In the genomic region with DNA sequence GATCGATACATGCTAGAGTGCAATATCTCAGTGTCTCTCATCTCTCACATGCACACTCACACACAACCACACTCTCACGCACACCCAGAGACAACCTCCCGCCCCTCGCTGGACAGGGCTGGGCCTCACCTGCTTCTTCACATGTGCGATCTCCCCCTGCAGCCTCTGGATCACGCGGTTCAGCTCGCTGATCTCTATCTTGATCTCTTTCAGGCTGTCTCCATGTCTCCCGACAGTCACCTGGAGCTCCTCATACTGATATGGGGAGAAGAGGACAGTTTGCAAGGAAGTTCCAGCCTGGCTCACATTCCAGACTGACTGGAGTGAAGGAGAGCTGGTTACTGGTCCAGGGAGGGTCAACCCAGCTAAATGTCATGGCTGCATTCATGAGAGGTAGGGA, we compare ENCODE assay signal across 30 cellular contexts. TPM values are rescaled to one million over a fixed set of nuclear protein-coding genes. Genes with fewer than 3 reads are reported as not detected.
DNase-seq lines count a peak whose midpoint lies in the region; FAIRE-seq and TF ChIP-seq lines count a peak whose summit lies in the region.
"Had no signal": no experiment of that assay in that cellular context is flagged by ENCODE, and none has a peak within 500 bp of the region (broad histone marks: within the 10 kb centered on the region; RNA-seq: fewer than 3 reads in every experiment).

No MANE protein-coding gene starts in this region.

- no peak overlapping the region for H3K23ac ChIP-seq in H1 (ENCODE audit: insufficient read length)

- H4K20me1 ChIP-seq in H1 (replicated peaks in 1 of 2; ENCODE audit: control insufficient read depth in 1 of 2, insufficient read depth in 2 of 2, low read length in 2 of 2) (no peaks in the 10 kb centered on the region), hepatocyte (ENCODE audit: insufficient read depth, poor library complexity, severe bottlenecking) (no peaks in the 10 kb centered on the region)

- no peak overlapping the region for H4K5ac ChIP-seq in H1 (ENCODE audit: insufficient read length, low read depth, low read length)

- H3K9me3 ChIP-seq in CD4-positive, alpha-beta memory T cell (ENCODE audit: control insufficient read depth in 1 of 2, low read length in 2 of 2) = no peaks in the 10 kb centered on the region
- peaks cover 0 to 6% of the 10 kb centered on the region in 2 experiments; a peak in 1 of 4 replicates for H3K9me3 ChIP-seq in H1 (ENCODE audit: insufficient read depth in 2 of 2, low read depth in 1 of 2, low read length in 1 of 2)
- no peaks in the 10 kb centered on the region for H3K9me3 ChIP-seq in hepatocyte (ENCODE audit: low read depth)
- H3K9me3 ChIP-seq: esophagus squamous epithelium, heart right ventricle, right atrium auricular region, SJCRH30, tibial artery had no signal

- POLR2A ChIA-PET in CD4-positive, alpha-beta memory T cell (lab: Charles Lee; ENCODE audit: partially characterized antibody) = interaction anchor here (1.9 kb wide), 1 partner anchor 62 kb away, joined by 5 read pairs; no protein-coding TSS in a partner anchor
- POLR2A ChIA-PET in H1 (lab: Charles Lee; ENCODE audit: partially characterized antibody) = no interaction called here

- H2BK15ac ChIP-seq in H1 (ENCODE audit: low read length) = no peak overlapping the region

- no peaks in the 10 kb centered on the region for H3K79me1 ChIP-seq in H1 (ENCODE audit: low read depth, low read length)

- no peak overlapping the region for H2BK120ac ChIP-seq in H1 (replicated peaks; ENCODE audit: low read depth, low read length)

- no peak overlapping the region for H3K56ac ChIP-seq in H1 (replicated peaks; ENCODE audit: insufficient read length, low read depth, low read length)

- TF ChIP-seq CTCF in H1 (IDR thresholded peaks at IDR 0.05; ENCODE audit: control extremely low read depth in 1 of 3, insufficient read depth in 1 of 3, low read depth in 1 of 3, low read length in 3 of 3) (no peak), hepatocyte (IDR thresholded peaks at IDR 0.05; ENCODE audit: poor library complexity) (no peak)

- H3K18ac ChIP-seq in H1 (ENCODE audit: extremely low read depth, low read length) = no peak overlapping the region

- no peak overlapping the region for H3K4ac ChIP-seq in H1 (replicated peaks; ENCODE audit: insufficient read length, low read depth, low read length)

- H3K4me2 ChIP-seq in H1 (ENCODE audit: insufficient read depth in 1 of 2, low read depth in 2 of 2, low read length in 2 of 2) (no peak overlapping the region), hepatocyte (no peak overlapping the region)
- H3K4me2 ChIP-seq: neural progenitor cell had no signal

- no peak overlapping the region for H2BK20ac ChIP-seq in H1 (ENCODE audit: low read length)

- no peaks in the 10 kb centered on the region for H3K9me2 ChIP-seq in hepatocyte (replicated peaks; ENCODE audit: insufficient read depth)

- peak overlapping the region; percentile 9 for H4K91ac ChIP-seq in H1 (replicated peaks; ENCODE audit: insufficient read length, low read length)

- peaks cover 3% of the 10 kb centered on the region for H3K9me3 Mint-ChIP-seq in T-helper 2 cell treated with Interferon-gamma antibody and Interleukin-4, amounts not matched to agents 5 μg/mL and 100 μg/mL, for 36 hours
- H3K9me3 Mint-ChIP-seq in CD4-positive, alpha-beta memory T cell = peaks cover 0 to 5% (median 3%) of the 10 kb centered on the region in 8 donors
- H3K9me3 Mint-ChIP-seq: activated T-cell treated with anti-CD3 and anti-CD28 coated beads, Interleukin-2, amount 50 U/mL, for 24 hours had no signal

- H3K27ac ChIP-seq in CD4-positive, alpha-beta memory T cell (ENCODE audit: low read depth, low read length) = no peak overlapping the region
- no peak overlapping the region for H3K27ac ChIP-seq in H1 (ENCODE audit: low read depth, low read length)
- H3K27ac ChIP-seq in hepatocyte = no peak overlapping the region
- H3K27ac ChIP-seq: 22Rv1, esophagus squamous epithelium, GM23248, heart right ventricle, neural progenitor cell, right atrium auricular region, SJCRH30, tibial artery had no signal

- H2AK5ac ChIP-seq in H1 (ENCODE audit: low read depth, low read length) = no peak overlapping the region

- no peak overlapping the region for H3K4me3 ChIP-seq in CD4-positive, alpha-beta memory T cell (ENCODE audit: low read length in 2 of 2)
- H3K4me3 ChIP-seq in H1 (ENCODE audit: extremely low read depth in 1 of 4, insufficient read depth in 2 of 4, low read depth in 3 of 4, low read length in 4 of 4) (no peak overlapping the region), hepatocyte (no peak overlapping the region)
- H3K4me3 ChIP-seq: esophagus squamous epithelium, GM23248, heart right ventricle, neural progenitor cell, right atrium auricular region, SJCRH30, tibial artery had no signal

- no peak for FAIRE-seq in H1 (lab: Jason Lieb, UNC)
- FAIRE-seq: bronchial epithelial cell, RCC 7860 had no signal

- H4K8ac ChIP-seq in H1 (ENCODE audit: extremely low read depth, insufficient read depth, low read length) = no peak overlapping the region

- no peak overlapping the region for H2BK12ac ChIP-seq in H1 (ENCODE audit: low read depth, low read length)

- no peaks in the 10 kb centered on the region for H3K27me3 ChIP-seq in CD4-positive, alpha-beta memory T cell (ENCODE audit: insufficient read depth, low read length)
- H3K27me3 ChIP-seq in H1 (replicated peaks in 1 of 4; ENCODE audit: control insufficient read depth in 3 of 4, extremely low read depth in 1 of 4, insufficient read depth in 3 of 4, low read length in 3 of 4) (peaks cover 0 to 3% (median 0%) of the 10 kb centered on the region in 4 experiments; a peak in 1 of 7 replicates), hepatocyte (peaks cover 4% of the 10 kb centered on the region)
- H3K27me3 ChIP-seq: neural progenitor cell, right atrium auricular region had no signal

- intact Hi-C loops in CD4-positive, alpha-beta memory T cell (cut with micrococcal nuclease) = loop anchor here (5.0 kb wide), 1 partner anchor 45 kb away; no protein-coding TSS in a partner anchor

- H3K79me2 ChIP-seq in H1 (ENCODE audit: control insufficient read depth in 1 of 2, insufficient read depth in 2 of 2, low read length in 2 of 2) = no peaks in the 10 kb centered on the region
- H3K79me2 ChIP-seq in hepatocyte = no peaks in the 10 kb centered on the region

- H2AFZ ChIP-seq in H1 (ENCODE audit: low read length) (no peak overlapping the region), hepatocyte (no peak overlapping the region)
- H2AFZ ChIP-seq: GM23248, neural progenitor cell had no signal

- peaks cover 10% of the 10 kb centered on the region for H3K27me3 Mint-ChIP-seq in T-helper 2 cell treated with Interferon-gamma antibody and Interleukin-4, amounts not matched to agents 5 μg/mL and 100 μg/mL, for 36 hours (ENCODE audit: low read depth)
- peaks cover 0 to 4% of the 10 kb centered on the region in 2 donors for H3K27me3 Mint-ChIP-seq in CD4-positive, alpha-beta memory T cell
- H3K27me3 Mint-ChIP-seq: activated T-cell treated with anti-CD3 and anti-CD28 coated beads, Interleukin-2, amount 50 U/mL, for 24 hours had no signal

- no peak overlapping the region for H2BK5ac ChIP-seq in H1 (ENCODE audit: low read depth, low read length)

- H3K36me3 ChIP-seq in CD4-positive, alpha-beta memory T cell (ENCODE audit: insufficient read depth, low read length) = no peaks in the 10 kb centered on the region
- H3K36me3 ChIP-seq in H1 (ENCODE audit: control insufficient read depth in 2 of 4, insufficient read depth in 4 of 4, low read length in 3 of 4) (no peaks in the 10 kb centered on the region), hepatocyte (replicated peaks; ENCODE audit: insufficient read depth, low read depth) (no peaks in the 10 kb centered on the region)
- H3K36me3 ChIP-seq: esophagus squamous epithelium, heart right ventricle, neural progenitor cell, right atrium auricular region, SJCRH30, tibial artery had no signal

- CTCF ChIA-PET in CD4-positive, alpha-beta memory T cell (lab: Charles Lee; ENCODE audit: partially characterized antibody) = interaction anchor here (1.6 to 2.5 kb wide), 2 partner anchors 14 to 37 kb away, joined by 4 to 9 read pairs; no protein-coding TSS in a partner anchor
- CTCF ChIA-PET in H1 (lab: Charles Lee; ENCODE audit: partially characterized antibody) = interaction anchor here (0.5 to 2.2 kb wide), 20 partner anchors 18 to 407 kb away, joined by 3 to 8 read pairs (median 4); no protein-coding TSS in a partner anchor

- no peaks in the 10 kb centered on the region for H3K23me2 ChIP-seq in H1 (ENCODE audit: low read depth, low read length)

- peaks cover 3% of the 10 kb centered on the region for H3K36me3 Mint-ChIP-seq in T-helper 2 cell treated with Interferon-gamma antibody and Interleukin-4, amounts not matched to agents 5 μg/mL and 100 μg/mL, for 36 hours (ENCODE audit: low read depth)
- peaks cover 4 to 7% of the 10 kb centered on the region in 2 donors for H3K36me3 Mint-ChIP-seq in CD4-positive, alpha-beta memory T cell
- H3K36me3 Mint-ChIP-seq: neural progenitor cell had no signal

- peaks cover 62% of the 10 kb centered on the region for H3K4me1 ChIP-seq in CD4-positive, alpha-beta memory T cell (ENCODE audit: insufficient read depth, low read length)
- H3K4me1 ChIP-seq in H1 (replicated peaks in 1 of 4; ENCODE audit: control insufficient read depth in 3 of 4, insufficient read depth in 4 of 4, low read length in 3 of 4) (no peaks in the 10 kb centered on the region), hepatocyte (ENCODE audit: insufficient read depth) (peaks cover 4% of the 10 kb centered on the region)
- H3K4me1 ChIP-seq: heart right ventricle, right atrium auricular region, SJCRH30 had no signal

- no peak overlapping the region for H3K4me3 Mint-ChIP-seq in T-helper 2 cell treated with Interferon-gamma antibody and Interleukin-4, amounts not matched to agents 5 μg/mL and 100 μg/mL, for 36 hours
- peak overlapping the region in 1 of 8 donors; percentile 39 for H3K4me3 Mint-ChIP-seq in CD4-positive, alpha-beta memory T cell
- H3K4me3 Mint-ChIP-seq: activated T-cell treated with anti-CD3 and anti-CD28 coated beads, Interleukin-2, amount 50 U/mL, for 24 hours; neural progenitor cell had no signal

- H3K4me1 Mint-ChIP-seq in T-helper 2 cell treated with Interferon-gamma antibody and Interleukin-4, amounts not matched to agents 5 μg/mL and 100 μg/mL, for 36 hours (ENCODE audit: low read depth) = peaks cover 45% of the 10 kb centered on the region
- peaks cover 30 to 69% (median 44%) of the 10 kb centered on the region in 4 donors for H3K4me1 Mint-ChIP-seq in CD4-positive, alpha-beta memory T cell
- H3K4me1 Mint-ChIP-seq: neural progenitor cell had no signal

- no peak for TF ChIP-seq RAD21 in H1 (IDR thresholded peaks at IDR 0.05 in 1 of 2, conservative IDR thresholded peaks at IDR 0.05 in 1 of 2; ENCODE audit: low read depth in 2 of 2, low read length in 2 of 2)

- no peak for TF ChIP-seq EP300 in H1 (IDR thresholded peaks at IDR 0.05; ENCODE audit: borderline replicate concordance in 1 of 2, low read depth in 2 of 2, low read length in 2 of 2)

- 89% methylated on average over 9 of the region's 9 CpGs; no CpG with 5 or more reads in 1 of the 2 experiments for WGBS in H1 (ENCODE audit: extremely low coverage in 1 of 2, insufficient coverage in 1 of 2, insufficient read length in 1 of 2, insufficient replicate concordance in 2 of 2, low coverage in 1 of 2, low lambda C conversion rate in 2 of 2, missing lambda C conversion rate in 1 of 2), 2 experiments
- 89% methylated on average over 9 of the region's 9 CpGs for WGBS in hepatocyte (ENCODE audit: low lambda C conversion rate, missing lambda C conversion rate)

- no peak overlapping the region for H3K9ac ChIP-seq in H1 (replicated peaks in 1 of 4; ENCODE audit: extremely low read depth in 1 of 4, low read depth in 3 of 4, low read length in 3 of 4)
- H3K9ac ChIP-seq: GM23248, neural progenitor cell had no signal

- peak overlapping the region; percentile 50 for H3K27ac Mint-ChIP-seq in T-helper 2 cell treated with Interferon-gamma antibody and Interleukin-4, amounts not matched to agents 5 μg/mL and 100 μg/mL, for 36 hours
- H3K27ac Mint-ChIP-seq in CD4-positive, alpha-beta memory T cell = peak overlapping the region in 5 of 7 donors; percentile 81 to 100 (median 99)
- H3K27ac Mint-ChIP-seq: activated T-cell treated with anti-CD3 and anti-CD28 coated beads, Interleukin-2, amount 50 U/mL, for 24 hours; neural progenitor cell had no signal

- TF ChIP-seq POLR2A in H1 (IDR thresholded peaks at IDR 0.05; ENCODE audit: control extremely low read depth in 1 of 2, low read depth in 2 of 2, low read length in 2 of 2) = no peak

- DNase-seq in T-helper 2 cell treated with Interferon-gamma antibody and Interleukin-4, amounts not matched to agents 5 μg/mL and 100 μg/mL, for 36 hours (ENCODE audit: low spot score) = no peak
- DNase-seq in T-helper 2 cell (no peak), H1 (ENCODE audit: low read depth in 1 of 2, low spot score in 2 of 2) (peak in 1 of 2 experiments; percentile 16), hepatocyte (ENCODE audit: low spot score) (no peak), NCI-H82 (lab: John Stamatoyannopoulos, UW) (no peak)
- no peak for DNase-seq in CD4-positive, alpha-beta memory T cell
- DNase-seq: activated CD4-positive, CD25-positive, alpha-beta regulatory T cell; activated gamma-delta T cell treated with Interleukin-2 at 50 U/mL for 16 hours; activated T-cell treated with anti-CD3 and anti-CD28 coated beads, Interleukin-2, amount 50 U/mL, for 24 hours; cortex of kidney; esophagus squamous epithelium; foreskin melanocyte; GM23248; heart right ventricle; MV-4-11; NCI-H1436 treated with DMSO at 0.1 percent for 48 hours; NCI-H2107; NCI-H748 treated with DMSO at 0.1 percent for 48 hours; SJCRH30; stimulated activated CD4-positive, alpha-beta T cell treated with anti-CD3 and anti-CD28 coated beads, Interleukin-2, amount 100 ng/mL, for 24 hours; tibial artery had no signal

- H3K14ac ChIP-seq in H1 (ENCODE audit: insufficient read length) = no peak overlapping the region

RNA-seq across cellular contexts. Expression of a gene that starts 4.4 kb away (rescaled TPM):
- total RNA-seq in CD4-positive, alpha-beta memory T cell = under 1 TPM; 0.23 to 0.39 TPM
- under 1 TPM; 0.08 to 0.20 TPM for polyA plus RNA-seq in CD4-positive, alpha-beta memory T cell
- not detected in 2 replicates for total RNA-seq in H1 (2021; fragmentation: NEBNext Ultra II Directional; extraction: Animal tissue kit (Norgen Biotek cat#: 25700))
- polyA plus RNA-seq in H1 (2011; rRNA removed) (not detected in 2 replicates), hepatocyte (not detected in 2 replicates)
- polyA plus RNA-seq in H1 (2011; cell fraction: cytosol; rRNA removed) = not detected
- polyA plus RNA-seq in H1 (2011; cell fraction: nucleus; rRNA removed) = not detected
- not detected in 4 replicates for polyA plus RNA-seq in H1 (2012, experiment 1 of 2)
- not detected for polyA plus RNA-seq in H1 (2012, experiment 2 of 2)
- not detected for polyA plus RNA-seq in H1 (2013, experiment 1 of 2)
- not detected for polyA plus RNA-seq in H1 (2013, experiment 2 of 2)
- 0.46 TPM in 1 of 2 replicates, not detected in the other for polyA minus RNA-seq in H1 (2011; rRNA and poly(A)+ RNA removed)
- not detected for polyA minus RNA-seq in H1 (2011; cell fraction: cytosol; rRNA and poly(A)+ RNA removed)
- not detected for polyA minus RNA-seq in H1 (2011; cell fraction: nucleus; rRNA and poly(A)+ RNA removed)
- total RNA-seq in hepatocyte = not detected in 2 replicates
- total RNA-seq: activated CD8-positive, alpha-beta memory T cell treated with anti-CD3 and anti-CD28 coated beads for 36 hours; bronchial epithelial cell; GM23248; heart right ventricle; LHCN-M2; lung microvascular endothelial cell; mucosa of gallbladder; right atrium auricular region; SJCRH30 had no signal
- polyA plus RNA-seq: GM23248, heart right ventricle had no signal

RNA-seq across cellular contexts. Expression of a gene that starts 29.2 kb away (rescaled TPM):
- 1 to 10 TPM; 5.7 to 6.0 TPM for total RNA-seq in CD4-positive, alpha-beta memory T cell
- 1 to 10 TPM; 1.2 to 1.3 TPM for polyA plus RNA-seq in CD4-positive, alpha-beta memory T cell
- total RNA-seq in H1 (2021; fragmentation: NEBNext Ultra II Directional; extraction: Animal tissue kit (Norgen Biotek cat#: 25700)) = not detected in 2 replicates
- polyA plus RNA-seq in H1 (2011; rRNA removed) (not detected in 2 replicates), hepatocyte (not detected in 2 replicates)
- not detected for polyA plus RNA-seq in H1 (2011; cell fraction: cytosol; rRNA removed)
- not detected for polyA plus RNA-seq in H1 (2011; cell fraction: nucleus; rRNA removed)
- polyA plus RNA-seq in H1 (2012, experiment 1 of 2) = not detected in 4 replicates
- not detected for polyA plus RNA-seq in H1 (2012, experiment 2 of 2)
- not detected for polyA plus RNA-seq in H1 (2013, experiment 1 of 2)
- not detected for polyA plus RNA-seq in H1 (2013, experiment 2 of 2)
- not detected in 2 replicates for polyA minus RNA-seq in H1 (2011; rRNA and poly(A)+ RNA removed)
- polyA minus RNA-seq in H1 (2011; cell fraction: cytosol; rRNA and poly(A)+ RNA removed) = not detected
- polyA minus RNA-seq in H1 (2011; cell fraction: nucleus; rRNA and poly(A)+ RNA removed) = not detected
- total RNA-seq in hepatocyte = not detected in 2 replicates
- total RNA-seq: activated CD8-positive, alpha-beta memory T cell treated with anti-CD3 and anti-CD28 coated beads for 36 hours; bronchial epithelial cell; GM23248; heart right ventricle; LHCN-M2; lung microvascular endothelial cell; mucosa of gallbladder; right atrium auricular region; SJCRH30 had no signal
- polyA plus RNA-seq: GM23248, heart right ventricle had no signal

RNA-seq across cellular contexts. Expression of a gene that starts 32.6 kb away (rescaled TPM):
- total RNA-seq in CD4-positive, alpha-beta memory T cell = under 1 TPM in 1 of 2 experiments, not detected in 1; 0.67 TPM
- polyA plus RNA-seq in CD4-positive, alpha-beta memory T cell = 10 to 100 TPM; 21.0 to 25.5 TPM
- not detected in 2 replicates for total RNA-seq in H1 (2021; fragmentation: NEBNext Ultra II Directional; extraction: Animal tissue kit (Norgen Biotek cat#: 25700))
- not detected in 2 replicates for polyA plus RNA-seq in H1 (2011; rRNA removed)
- not detected for polyA plus RNA-seq in H1 (2011; cell fraction: cytosol; rRNA removed)
- not detected for polyA plus RNA-seq in H1 (2011; cell fraction: nucleus; rRNA removed)
- polyA plus RNA-seq in H1 (2012, experiment 1 of 2) = not detected in 4 replicates
- polyA plus RNA-seq in H1 (2012, experiment 2 of 2) = not detected
- not detected for polyA plus RNA-seq in H1 (2013, experiment 1 of 2)
- not detected for polyA plus RNA-seq in H1 (2013, experiment 2 of 2)
- not detected in 2 replicates for polyA minus RNA-seq in H1 (2011; rRNA and poly(A)+ RNA removed)
- not detected for polyA minus RNA-seq in H1 (2011; cell fraction: cytosol; rRNA and poly(A)+ RNA removed)
- polyA minus RNA-seq in H1 (2011; cell fraction: nucleus; rRNA and poly(A)+ RNA removed) = not detected
- total RNA-seq in hepatocyte = 0.13 TPM in 1 of 2 replicates, not detected in the other
- polyA plus RNA-seq in hepatocyte = not detected in 2 replicates
- total RNA-seq: activated CD8-positive, alpha-beta memory T cell treated with anti-CD3 and anti-CD28 coated beads for 36 hours; bronchial epithelial cell; GM23248; heart right ventricle; LHCN-M2; lung microvascular endothelial cell; right atrium auricular region; SJCRH30 had no signal
- polyA plus RNA-seq: GM23248, heart right ventricle had no signal

RNA-seq across cellular contexts. Expression of a gene that starts 46.3 kb away (rescaled TPM):
- total RNA-seq in CD4-positive, alpha-beta memory T cell = 1 to 10 TPM; 7.7 to 8.4 TPM
- not detected for polyA plus RNA-seq in CD4-positive, alpha-beta memory T cell
- not detected in 2 replicates for total RNA-seq in H1 (2021; fragmentation: NEBNext Ultra II Directional; extraction: Animal tissue kit (Norgen Biotek cat#: 25700))
- polyA plus RNA-seq in H1 (2011; rRNA removed) (not detected in 2 replicates), hepatocyte (not detected in 2 replicates)
- polyA plus RNA-seq in H1 (2011; cell fraction: cytosol; rRNA removed) = not detected
- polyA plus RNA-seq in H1 (2011; cell fraction: nucleus; rRNA removed) = not detected
- polyA plus RNA-seq in H1 (2012, experiment 1 of 2) = not detected in 4 replicates
- polyA plus RNA-seq in H1 (2012, experiment 2 of 2) = not detected
- not detected for polyA plus RNA-seq in H1 (2013, experiment 1 of 2)
- polyA plus RNA-seq in H1 (2013, experiment 2 of 2) = not detected
- polyA minus RNA-seq in H1 (2011; rRNA and poly(A)+ RNA removed) = not detected in 2 replicates
- polyA minus RNA-seq in H1 (2011; cell fraction: cytosol; rRNA and poly(A)+ RNA removed) = not detected
- not detected for polyA minus RNA-seq in H1 (2011; cell fraction: nucleus; rRNA and poly(A)+ RNA removed)
- total RNA-seq in hepatocyte = not detected in 2 replicates
- total RNA-seq: activated CD8-positive, alpha-beta memory T cell treated with anti-CD3 and anti-CD28 coated beads for 36 hours; bronchial epithelial cell; esophagus squamous epithelium; GM23248; LHCN-M2; lung microvascular endothelial cell; mucosa of gallbladder; right atrium auricular region; SJCRH30 had no signal
- polyA plus RNA-seq: GM23248, heart right ventricle had no signal

RNA-seq across cellular contexts. Expression of a gene that starts 55.7 kb away (rescaled TPM):
- not detected for total RNA-seq in CD4-positive, alpha-beta memory T cell
- polyA plus RNA-seq in CD4-positive, alpha-beta memory T cell = not detected
- 0.10 TPM in 1 of 2 replicates, not detected in the other for total RNA-seq in H1 (2021; fragmentation: NEBNext Ultra II Directional; extraction: Animal tissue kit (Norgen Biotek cat#: 25700))
- polyA plus RNA-seq in H1 (2011; rRNA removed) = 0.02 TPM in 2 replicates
- not detected for polyA plus RNA-seq in H1 (2011; cell fraction: cytosol; rRNA removed)
- polyA plus RNA-seq in H1 (2011; cell fraction: nucleus; rRNA removed) = not detected
- polyA plus RNA-seq in H1 (2012, experiment 1 of 2) = not detected in 4 replicates
- not detected for polyA plus RNA-seq in H1 (2012, experiment 2 of 2)
- polyA plus RNA-seq in H1 (2013, experiment 1 of 2) = not detected
- not detected for polyA plus RNA-seq in H1 (2013, experiment 2 of 2)
- polyA minus RNA-seq in H1 (2011; rRNA and poly(A)+ RNA removed) = not detected in 2 replicates
- not detected for polyA minus RNA-seq in H1 (2011; cell fraction: cytosol; rRNA and poly(A)+ RNA removed)
- polyA minus RNA-seq in H1 (2011; cell fraction: nucleus; rRNA and poly(A)+ RNA removed) = not detected
- not detected in 2 replicates for total RNA-seq in hepatocyte
- not detected in 2 replicates for polyA plus RNA-seq in hepatocyte
- total RNA-seq: activated CD8-positive, alpha-beta memory T cell treated with anti-CD3 and anti-CD28 coated beads for 36 hours; bronchial epithelial cell; esophagus squamous epithelium; GM23248; LHCN-M2; lung microvascular endothelial cell; mucosa of gallbladder; right atrium auricular region; SJCRH30 had no signal
- polyA plus RNA-seq: GM23248, heart right ventricle had no signal
